ENCODE assay signal across 9 cellular contexts in the genomic region with DNA sequence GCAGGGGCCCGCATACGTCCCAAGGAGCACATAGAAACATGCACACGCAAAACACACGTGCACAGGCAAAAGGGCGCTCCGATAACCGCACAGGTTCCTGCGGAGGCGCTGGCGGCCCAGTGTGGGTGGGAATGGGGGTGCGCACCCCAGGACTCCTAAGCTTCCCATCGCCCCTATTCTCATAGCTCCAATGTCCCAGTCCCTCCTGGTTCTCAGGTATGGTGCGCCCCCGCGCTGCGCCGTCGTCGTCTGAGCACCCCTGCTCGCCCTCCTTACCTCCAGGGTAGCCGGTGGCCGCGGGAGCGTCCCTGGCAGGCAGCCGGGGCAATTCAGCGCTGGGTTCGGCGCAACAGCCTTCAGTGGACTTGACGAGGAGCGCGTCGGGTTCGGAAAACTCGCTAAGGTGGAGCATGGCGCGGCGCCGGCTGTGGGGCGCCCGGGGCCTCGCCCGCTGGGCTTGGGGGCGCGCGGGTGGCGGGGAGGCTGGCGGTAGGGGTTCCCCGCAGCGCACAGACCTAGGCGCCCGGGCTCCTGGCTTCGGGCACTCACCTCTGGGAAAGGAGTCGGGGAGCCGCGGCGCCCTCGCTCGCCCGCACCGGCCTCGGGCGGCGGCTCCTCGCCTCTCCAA. TPM values are rescaled to one million over a fixed set of nuclear protein-coding genes. Genes with fewer than 3 reads are reported as not detected.
DNase-seq lines count a peak whose midpoint lies in the region; ATAC-seq, FAIRE-seq and TF ChIP-seq lines count a peak whose summit lies in the region.
"Had no signal": no experiment of that assay in that cellular context is flagged by ENCODE, and none has a peak within 500 bp of the region (broad histone marks: within the 10 kb centered on the region; RNA-seq: fewer than 3 reads in every experiment).

No MANE protein-coding gene starts in this region.

- H3K4me3 ChIP-seq in HL-60 (replicated peaks; ENCODE audit: insufficient read depth, low read length) (peak overlapping the region; percentile 55), astrocyte of the cerebellum (ENCODE audit: low read depth, low read length) (peak overlapping the region; percentile 36), lower leg skin (ENCODE audit: low read depth, poor library complexity, severe bottlenecking) (peak overlapping the region; percentile 18)

- TF ChIP-seq POLR2A in lower leg skin (IDR thresholded peaks at IDR 0.05) = no peak

- ATAC-seq in GM18870 (IDR thresholded peaks at IDR 0.05; ENCODE audit: unreplicated experiment) (no peak), HG03565 (IDR thresholded peaks at IDR 0.05; ENCODE audit: unreplicated experiment) (no peak), GM18517 (IDR thresholded peaks at IDR 0.05; ENCODE audit: unreplicated experiment) (no peak)

- H3K27ac ChIP-seq in HL-60 (replicated peaks) = no peak overlapping the region

- 2 to 11% methylated on average over 14 to 52 of the region's 64 CpGs for WGBS in lower leg skin, 2 donors

- in situ Hi-C loops in astrocyte of the cerebellum (cut with HindIII; ENCODE audit: low sequenced_read_pairs) = loop anchor here (5.0 kb wide), 1 partner anchor 51 kb away; no protein-coding TSS in a partner anchor

- intact Hi-C loops in lower leg skin (cut with DNase I; ENCODE audit: low total_unique reads) = no loop called here

- FAIRE-seq in urothelium cell line (lab: Jason Lieb, UNC) = no peak

- peaks cover 40% of the 10 kb centered on the region for H3K27me3 ChIP-seq in HL-60 (ENCODE audit: insufficient read depth, poor library complexity, severe bottlenecking)

- DNase-seq in GM10266 (ENCODE audit: extremely low spot score) (peak; percentile 54), HL-60 (ENCODE audit: low read depth in 1 of 2, low spot score in 1 of 2) (no peak), astrocyte of the cerebellum (ENCODE audit: low read depth) (no peak), lower leg skin (ENCODE audit: low spot score in 2 of 2) (no peak), urothelium cell line (ENCODE audit: low spot score) (peak; percentile 26)

- TF ChIP-seq CTCF in GM10266 (IDR thresholded peaks at IDR 0.05; ENCODE audit: control insufficient read depth, insufficient read depth, low read depth, missing control alignments) (no peak), HL-60 (IDR thresholded peaks at IDR 0.05; ENCODE audit: insufficient read depth, low read length) (no peak), astrocyte of the cerebellum (IDR thresholded peaks at IDR 0.05; ENCODE audit: low read depth, low read length, missing control alignments) (no peak), lower leg skin (IDR thresholded peaks at IDR 0.05) (no peak)

RNA-seq across cellular contexts. Expression of gene EGR4, which starts 0.3 kb away (rescaled TPM):
- not detected for total RNA-seq in lower leg skin
- total RNA-seq: LHCN-M2 had no signal

RNA-seq across cellular contexts. Expression of gene FBXO41, which starts 8.7 kb away (rescaled TPM):
- 1 to 10 TPM; 2.9 to 4.1 (median 3.3) TPM for total RNA-seq in lower leg skin

RNA-seq across cellular contexts. Expression of gene CCT7, which starts 58.9 kb away (rescaled TPM):
- total RNA-seq in lower leg skin = 100 to 1,000 TPM; 141 to 173 (median 156) TPM

RNA-seq across cellular contexts. Expression of gene PRADC1, which starts 60.0 kb away (rescaled TPM):
- 10 to 100 TPM in 3 of 4 donors, 1 to 10 TPM in 1; 9.7 to 30.2 (median 23.3) TPM for total RNA-seq in lower leg skin

Comparison
In these comparisons a context has a peak if more than half of its experiments do, and no peak if none do; other contexts are left out.
1. DNase-seq: peak in GM10266 (single experiment) and urothelium cell line (single experiment); none in HL-60 (0 of 2), astrocyte of the cerebellum (single experiment) and lower leg skin (0 of 2).
2. Peak in every context shown above with its lines, with median percentiles within 50 percentile points of each other: H3K4me3 ChIP-seq.